ENCODE assay signal across 14 cellular contexts in genomic region chr3:126912491-126913195, GRCh38.
DNase-seq lines count a peak whose midpoint lies in the region; ATAC-seq and TF ChIP-seq lines count a peak whose summit lies in the region.
"Had no signal": no experiment of that assay in that cellular context is flagged by ENCODE, and none has a peak within 500 bp of the region (broad histone marks: within the 10 kb centered on the region; RNA-seq: fewer than 3 reads in every experiment).

No MANE protein-coding gene starts in this region.

- no peaks in the 10 kb centered on the region for H3K79me2 ChIP-seq in ACC112 (ENCODE audit: control insufficient read depth, insufficient read depth, low read length, unreplicated experiment)

- H3K9me3 Mint-ChIP-seq in dendritic cell treated with granulocyte-macrophage colony-stimulating factor and Interleukin-4, amounts not matched to agents 40 ng/mL and 50 ng/mL, for 4 days, result no peaks in the 10 kb centered on the region

- intact Hi-C loops in dendritic cell treated with granulocyte-macrophage colony-stimulating factor and Interleukin-4, amounts not matched to agents 40 ng/mL and 50 ng/mL, for 4 days (cut with micrococcal nuclease), result loop anchor here (2.0 kb wide), 1 partner anchor 60 kb away; no protein-coding TSS in a partner anchor
- intact Hi-C loops in left cardiac atrium (cut with DNase I), result no loop called here

- ATAC-seq in RWPE2 (ENCODE audit: low read depth), result no peak
- no peak for ATAC-seq in HG03457 (IDR thresholded peaks at IDR 0.05; ENCODE audit: unreplicated experiment)
- ATAC-seq in left cardiac atrium, result no peak

- H3K27me3 ChIP-seq in ACC112 (ENCODE audit: insufficient read depth, low read length), result no peaks in the 10 kb centered on the region
- H3K27me3 ChIP-seq in RWPE2 (ENCODE audit: insufficient read depth, poor library complexity, severe bottlenecking), result no peaks in the 10 kb centered on the region
- H3K27me3 ChIP-seq: cardiac muscle cell had no signal

- peaks cover 14% of the 10 kb centered on the region for H3K36me3 Mint-ChIP-seq in dendritic cell treated with granulocyte-macrophage colony-stimulating factor and Interleukin-4, amounts not matched to agents 40 ng/mL and 50 ng/mL, for 4 days (ENCODE audit: low read depth)

- TF ChIP-seq CTCF in RWPE2 (IDR thresholded peaks at IDR 0.05; ENCODE audit: poor library complexity, severe bottlenecking), result no peak

- H3K4me1 Mint-ChIP-seq in dendritic cell treated with granulocyte-macrophage colony-stimulating factor and Interleukin-4, amounts not matched to agents 40 ng/mL and 50 ng/mL, for 4 days (ENCODE audit: low read depth), result peaks cover 56% of the 10 kb centered on the region

- H3K4me1 ChIP-seq in ACC112 (ENCODE audit: control insufficient read depth, insufficient read depth, low read length, unreplicated experiment) (peaks cover 42% of the 10 kb centered on the region), RWPE2 (ENCODE audit: insufficient read depth, poor library complexity, severe bottlenecking) (peaks cover 39% of the 10 kb centered on the region)

- DNase-seq in COR-L47 (lab: John Stamatoyannopoulos, UW), result peak; percentile 52
- DNase-seq in RWPE2 (ENCODE audit: low spot score), result no peak
- no peak for DNase-seq in NCI-H524 (lab: John Stamatoyannopoulos, UW)
- DNase-seq in C1 segment of cervical spinal cord (lab: John Stamatoyannopoulos, UW), result no peak
- DNase-seq in left cardiac atrium, result no peak
- DNase-seq: activated naive CD4-positive, alpha-beta T cell treated with Interleukin-2 at 50 U/mL for 16 hours; kidney; NCI-H1048; NCI-H510A; retina had no signal

- H3K36me3 ChIP-seq in ACC112 (ENCODE audit: insufficient read depth, low read length), result no peaks in the 10 kb centered on the region
- H3K36me3 ChIP-seq in RWPE2 (ENCODE audit: low read depth), result no peaks in the 10 kb centered on the region
- H3K36me3 ChIP-seq: cardiac muscle cell had no signal

- no peak overlapping the region for H2AFZ ChIP-seq in ACC112 (ENCODE audit: low read length, unreplicated experiment)

- H3K4me3 ChIP-seq in ACC112 (ENCODE audit: low read depth, low read length) (no peak overlapping the region), RWPE2 (ENCODE audit: severe bottlenecking) (no peak overlapping the region)
- H3K4me3 ChIP-seq: cardiac muscle cell had no signal

- H3K4me3 Mint-ChIP-seq in dendritic cell treated with granulocyte-macrophage colony-stimulating factor and Interleukin-4, amounts not matched to agents 40 ng/mL and 50 ng/mL, for 4 days, result no peak overlapping the region

- H3K27ac Mint-ChIP-seq in dendritic cell treated with granulocyte-macrophage colony-stimulating factor and Interleukin-4, amounts not matched to agents 40 ng/mL and 50 ng/mL, for 4 days, result peak overlapping the region; percentile 98

- H3K27me3 Mint-ChIP-seq in dendritic cell treated with granulocyte-macrophage colony-stimulating factor and Interleukin-4, amounts not matched to agents 40 ng/mL and 50 ng/mL, for 4 days, result peaks cover 49% of the 10 kb centered on the region

- peak overlapping the region; percentile 97 for H3K27ac ChIP-seq in ACC112 (ENCODE audit: low read depth, low read length)
- peak overlapping the region; percentile 98 for H3K27ac ChIP-seq in RWPE2 (ENCODE audit: poor library complexity, severe bottlenecking)
- H3K27ac ChIP-seq: cardiac muscle cell had no signal

- H3K9me3 ChIP-seq in RWPE2 (ENCODE audit: severe bottlenecking), result no peaks in the 10 kb centered on the region
